In genomic region chr10:34249634-34250033, GRCh38 we compare ENCODE assay signal across 1 cellular context.
TF ChIP-seq lines count a peak whose summit lies in the region.

No MANE protein-coding gene starts in this region.

TF ChIP-seq in WTC11, 78 proteins besides CTCF, POLR2A, EP300 and RAD21 (continued from another document):
- TF ChIP-seq PRDM15 (CRISPR knock-in tag; IDR thresholded peaks at IDR 0.05) = no peak
